ENCODE assay signal across 20 cellular contexts in genomic region chr3:20148456-20148855, GRCh38.
"Had no signal": no experiment of that assay in that cellular context is flagged by ENCODE, and none has a peak within 500 bp of the region (broad histone marks: within the 10 kb centered on the region; RNA-seq: fewer than 3 reads in every experiment).

No MANE protein-coding gene starts in this region.

- H3K9ac ChIP-seq: SK-N-SH had no signal

- H3K36me3 ChIP-seq: MG63 had no signal

- H3K9me3 ChIP-seq: MG63, SK-N-SH had no signal

- H3K4me3 ChIP-seq: MG63 had no signal

- H3K27me3 ChIP-seq: MG63 had no signal

- DNase-seq: IMR-90, Karpas-422, KG1, MG63, NCI-H1092, NCI-H1105 treated with DMSO at 0.1 percent for 48 hours, NCI-H1417 treated with DMSO at 0.1 percent for 48 hours, NCI-H146, NCI-H1694 treated with DMSO at 0.1 percent for 48 hours, NCI-H1930, NCI-H2081, NCI-H2107, NCI-H2171 treated with DMSO at 0.1 percent for 48 hours, NCI-H345, NCI-H446 treated with DMSO at 0.1 percent for 48 hours, NCI-H510A treated with DMSO at 0.1 percent for 48 hours, Right ventricle myocardium superior, RPMI8226, SIG-M5, SK-N-SH had no signal

- H3K4me2 ChIP-seq: SK-N-SH had no signal
